In the genomic region with DNA sequence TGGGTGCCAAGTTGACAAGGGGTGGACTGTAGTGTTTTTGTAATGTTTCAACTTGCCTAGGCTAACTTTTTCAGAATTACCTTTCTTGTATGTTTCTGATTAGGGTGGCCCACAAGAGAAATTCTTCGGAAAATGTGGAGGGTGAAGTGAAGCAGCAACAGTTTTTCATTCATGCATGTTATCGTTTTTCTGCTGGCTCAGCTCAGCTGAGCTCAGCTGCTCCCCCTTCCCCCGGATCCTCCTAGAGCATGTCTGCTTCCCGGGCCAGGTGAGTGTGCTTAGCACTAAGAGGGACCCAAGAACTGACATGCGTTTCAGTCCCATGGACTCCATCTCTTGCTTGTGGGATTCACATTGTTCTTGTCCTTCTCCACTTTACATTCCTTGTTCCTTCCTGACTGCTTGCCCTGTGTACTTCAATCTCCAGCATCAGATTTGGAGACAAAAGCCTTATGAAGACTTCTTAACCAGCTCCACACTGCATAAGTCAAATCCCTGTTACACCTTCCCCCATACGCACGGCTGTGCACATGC, we compare ENCODE assay signal across 23 cellular contexts. TPM values are rescaled to one million over a fixed set of nuclear protein-coding genes. Genes with fewer than 3 reads are reported as not detected.
DNase-seq lines count a peak whose midpoint lies in the region; ATAC-seq and TF ChIP-seq lines count a peak whose summit lies in the region.
"Had no signal": no experiment of that assay in that cellular context is flagged by ENCODE, and none has a peak within 500 bp of the region (broad histone marks: within the 10 kb centered on the region; RNA-seq: fewer than 3 reads in every experiment).

No MANE protein-coding gene starts in this region.

- ATAC-seq in WTC11 = no peak
- ATAC-seq in heart right ventricle = no peak
- ATAC-seq in HG02973 (IDR thresholded peaks at IDR 0.05; ENCODE audit: unreplicated experiment) = no peak
- ATAC-seq: CD8-positive, alpha-beta T cell; GM12878 had no signal

- H3K4me2 ChIP-seq in BLaER1 (peak overlapping the region; percentile 70; the same call in 1 of the 2 replicates), neural progenitor cell (no peak overlapping the region)
- H3K4me2 ChIP-seq: PC-9 had no signal

- no peak overlapping the region for H3K9ac ChIP-seq in BLaER1
- no peak overlapping the region for H3K9ac ChIP-seq in neural progenitor cell

- POLR2A ChIA-PET in WTC11 (lab: Charles Lee) = no interaction called here

- H3F3A ChIP-seq in neural progenitor cell (ENCODE audit: low read depth) = no peaks in the 10 kb centered on the region

- peak; percentile 20 for DNase-seq in H7
- no peak for DNase-seq in WTC11 (ENCODE audit: low spot score)
- no peak for DNase-seq in neural progenitor cell (ENCODE audit: low spot score)
- DNase-seq in heart right ventricle = no peak
- no peak for DNase-seq in left ventricle myocardium inferior
- DNase-seq: ACHN; C1 segment of cervical spinal cord; CD8-positive, alpha-beta T cell; DND-41; GOT3; IMR-90; NCI-H1105; NCI-H2029 treated with DMSO at 0.1 percent for 48 hours; NCI-H446 treated with DMSO at 0.1 percent for 48 hours; NCI-H526 treated with DMSO at 0.1 percent for 48 hours; PC-9; SHP77 treated with DMSO at 0.1 percent for 48 hours had no signal

- H2AFZ ChIP-seq in neural progenitor cell (replicated peaks) = no peak overlapping the region
- H2AFZ ChIP-seq: PC-9 had no signal

- H3K4me3 ChIP-seq in BLaER1 = no peak overlapping the region
- H3K4me3 ChIP-seq in H7 (ENCODE audit: insufficient read depth, low read depth, low read length) = no peak overlapping the region
- H3K4me3 ChIP-seq in neural progenitor cell = no peak overlapping the region
- H3K4me3 ChIP-seq in heart right ventricle = no peak overlapping the region
- no peak overlapping the region for H3K4me3 ChIP-seq in left ventricle myocardium inferior
- H3K4me3 ChIP-seq: GM12878, PC-9, SK-N-MC had no signal

- no peaks in the 10 kb centered on the region; the same call in 1 of the 2 replicates for H3K36me3 Mint-ChIP-seq in WTC11
- no peaks in the 10 kb centered on the region for H3K36me3 Mint-ChIP-seq in neural progenitor cell

- H3K36me3 ChIP-seq in BLaER1 (peaks cover 21% of the 10 kb centered on the region; the same call in 1 of the 2 replicates), H7 (replicated peaks; ENCODE audit: control insufficient read depth, insufficient read depth, low read length) (no peaks in the 10 kb centered on the region), neural progenitor cell (no peaks in the 10 kb centered on the region), heart right ventricle (peaks cover 0 to 8% (median 0%) of the 10 kb centered on the region in 9 donors), left ventricle myocardium inferior (peaks cover 8% of the 10 kb centered on the region)

- no peaks in the 10 kb centered on the region for H3K79me2 ChIP-seq in neural progenitor cell (ENCODE audit: low read depth)

- CTCF ChIA-PET in WTC11 (lab: Charles Lee) = interaction anchor here (0.6 to 3.4 kb wide), 10 partner anchors 9 to 515 kb away, joined by 3 to 38 read pairs (median 9); partner anchors contain the start of gene AKAP1

- H3K9me3 Mint-ChIP-seq in WTC11 = peaks cover 15% of the 10 kb centered on the region
- H3K9me3 Mint-ChIP-seq in neural progenitor cell = peaks cover 5% of the 10 kb centered on the region
- H3K9me3 Mint-ChIP-seq: CD8-positive, alpha-beta T cell had no signal

- H3K4me3 Mint-ChIP-seq in WTC11 (no peak overlapping the region), neural progenitor cell (no peak overlapping the region)

- H3K9me3 ChIP-seq in BLaER1 (no peaks in the 10 kb centered on the region), neural progenitor cell (ENCODE audit: low read depth) (no peaks in the 10 kb centered on the region), heart right ventricle (no peaks in the 10 kb centered on the region), left ventricle myocardium inferior (replicated peaks) (no peaks in the 10 kb centered on the region)

- no peaks in the 10 kb centered on the region; the same call in 1 of the 2 replicates for H3K27me3 Mint-ChIP-seq in WTC11 (ENCODE audit: low read depth)
- peaks cover 7% of the 10 kb centered on the region for H3K27me3 Mint-ChIP-seq in neural progenitor cell (ENCODE audit: insufficient read depth, low read depth)

- H3K27me3 ChIP-seq in BLaER1 = no peaks in the 10 kb centered on the region; the same call in 1 of the 2 replicates
- no peaks in the 10 kb centered on the region for H3K27me3 ChIP-seq in H7 (ENCODE audit: control insufficient read depth, insufficient read depth, low read length)
- H3K27me3 ChIP-seq in neural progenitor cell = no peaks in the 10 kb centered on the region
- no peaks in the 10 kb centered on the region for H3K27me3 ChIP-seq in heart right ventricle
- no peaks in the 10 kb centered on the region for H3K27me3 ChIP-seq in left ventricle myocardium inferior (ENCODE audit: low read depth)

- intact Hi-C loops in heart right ventricle (cut with DNase I) = loop anchor here in 2 of 10 donors (2.0 to 10.0 kb wide), 2 partner anchors 99 to 103 kb away; no protein-coding TSS in a partner anchor
- intact Hi-C loops in left ventricle myocardium inferior (cut with micrococcal nuclease) = loop anchor here (5.0 kb wide), 1 partner anchor 111 kb away; no protein-coding TSS in a partner anchor

- H3K4me1 Mint-ChIP-seq in WTC11 = peaks cover 33% of the 10 kb centered on the region
- H3K4me1 Mint-ChIP-seq in neural progenitor cell = peaks cover 13% of the 10 kb centered on the region

- H4K20me1 ChIP-seq in BLaER1 (no peaks in the 10 kb centered on the region), neural progenitor cell (ENCODE audit: low read depth) (no peaks in the 10 kb centered on the region)

- 77 to 80% methylated on average over 7 of the region's 7 CpGs for WGBS in heart right ventricle, 2 donors

- 0 out of 2 replicates have a peak overlapping the region, but pooled peaks have one; percentile 12 for H3K27ac ChIP-seq in BLaER1
- no peak overlapping the region for H3K27ac ChIP-seq in neural progenitor cell
- H3K27ac ChIP-seq in heart right ventricle = no peak overlapping the region
- H3K27ac ChIP-seq in left ventricle myocardium inferior (replicated peaks) = no peak overlapping the region
- H3K27ac ChIP-seq: HL-60, PC-9, RWPE1, SK-N-MC had no signal

- H3K27ac Mint-ChIP-seq in WTC11 (peak overlapping the region; percentile 23; the same call in 1 of the 2 replicates), neural progenitor cell (peak overlapping the region; percentile 38)
- H3K27ac Mint-ChIP-seq: CD8-positive, alpha-beta T cell had no signal

- TF ChIP-seq CTCF in WTC11 (IDR thresholded peaks at IDR 0.05) (no peak), neural progenitor cell (IDR thresholded peaks at IDR 0.05) (no peak), heart right ventricle (IDR thresholded peaks at IDR 0.05) (no peak), left ventricle myocardium inferior (IDR thresholded peaks at IDR 0.05; ENCODE audit: borderline replicate concordance) (no peak)

- H3K4me1 ChIP-seq in BLaER1 = peaks cover 53% of the 10 kb centered on the region
- H3K4me1 ChIP-seq in neural progenitor cell = peaks cover 12% of the 10 kb centered on the region
- H3K4me1 ChIP-seq in heart right ventricle = no peaks in the 10 kb centered on the region
- peaks cover 8% of the 10 kb centered on the region for H3K4me1 ChIP-seq in left ventricle myocardium inferior

TF ChIP-seq in WTC11, 78 proteins besides CTCF, POLR2A, EP300 and RAD21 (continues in another document):
- TF ChIP-seq, protein P1, sequence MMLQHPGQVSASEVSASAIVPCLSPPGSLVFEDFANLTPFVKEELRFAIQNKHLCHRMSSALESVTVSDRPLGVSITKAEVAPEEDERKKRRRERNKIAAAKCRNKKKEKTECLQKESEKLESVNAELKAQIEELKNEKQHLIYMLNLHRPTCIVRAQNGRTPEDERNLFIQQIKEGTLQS (CRISPR knock-in tag; conservative IDR thresholded peaks at IDR 0.05) = no peak
- TF ChIP-seq ZNF396 (CRISPR knock-in tag; IDR thresholded peaks at IDR 0.05; ENCODE audit: borderline replicate concordance) = no peak
- TF ChIP-seq, protein P2, sequence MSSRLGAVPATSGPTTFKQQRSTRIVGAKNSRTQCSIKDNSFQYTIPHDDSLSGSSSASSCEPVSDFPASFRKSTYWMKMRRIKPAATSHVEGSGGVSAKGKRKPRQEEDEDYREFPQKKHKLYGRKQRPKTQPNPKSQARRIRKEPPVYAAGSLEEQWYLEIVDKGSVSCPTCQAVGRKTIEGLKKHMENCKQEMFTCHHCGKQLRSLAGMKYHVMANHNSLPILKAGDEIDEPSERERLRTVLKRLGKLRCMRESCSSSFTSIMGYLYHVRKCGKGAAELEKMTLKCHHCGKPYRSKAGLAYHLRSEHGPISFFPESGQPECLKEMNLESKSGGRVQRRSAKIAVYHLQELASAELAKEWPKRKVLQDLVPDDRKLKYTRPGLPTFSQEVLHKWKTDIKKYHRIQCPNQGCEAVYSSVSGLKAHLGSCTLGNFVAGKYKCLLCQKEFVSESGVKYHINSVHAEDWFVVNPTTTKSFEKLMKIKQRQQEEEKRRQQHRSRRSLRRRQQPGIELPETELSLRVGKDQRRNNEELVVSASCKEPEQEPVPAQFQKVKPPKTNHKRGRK (CRISPR knock-in tag; IDR thresholded peaks at IDR 0.05; ENCODE audit: borderline replicate concordance) = no peak
- TF ChIP-seq HMGXB4 (CRISPR knock-in tag; IDR thresholded peaks at IDR 0.05) = no peak

RNA-seq across cellular contexts. Expression of gene SCPEP1, which starts 33.6 kb away (rescaled TPM):
- total RNA-seq in H7 (2014; rRNA removed; shearing (Covaris generic)) = 38.3 and 41.3 TPM in 2 replicates
- total RNA-seq in WTC11 (2021) (41.3 to 49.3 TPM (median 43.1 TPM) in 3 replicates), neural progenitor cell (ENCODE audit: low replicate concordance) (28.7 and 39.5 TPM in 2 replicates), heart right ventricle (100 to 1,000 TPM in 1 of 10 donors, 10 to 100 TPM in 9; 39.2 to 144 (median 47.9) TPM), left ventricle myocardium inferior (70.2 TPM)
- polyA plus RNA-seq in heart right ventricle = 100 to 1,000 TPM in 1 of 2 donors, 10 to 100 TPM in 1; 26.0 to 229 TPM

RNA-seq across cellular contexts. Expression of gene COIL, which starts 50.7 kb away (rescaled TPM):
- 15.8 and 21.4 TPM in 2 replicates for total RNA-seq in H7 (2014; rRNA removed; shearing (Covaris generic))
- total RNA-seq in WTC11 (2021) = 22.6 to 23.5 TPM (median 23.4 TPM) in 3 replicates
- 25.4 and 40.0 TPM in 2 replicates for total RNA-seq in neural progenitor cell (ENCODE audit: low replicate concordance)
- total RNA-seq in heart right ventricle = 10 to 100 TPM in 1 of 10 donors, 1 to 10 TPM in 9; 6.7 to 10.3 (median 8.5) TPM
- polyA plus RNA-seq in heart right ventricle = 1 to 10 TPM; 5.2 to 6.8 TPM
- total RNA-seq in left ventricle myocardium inferior = 8.2 TPM
